ENCODE assay signal across 12 cellular contexts in the genomic region with DNA sequence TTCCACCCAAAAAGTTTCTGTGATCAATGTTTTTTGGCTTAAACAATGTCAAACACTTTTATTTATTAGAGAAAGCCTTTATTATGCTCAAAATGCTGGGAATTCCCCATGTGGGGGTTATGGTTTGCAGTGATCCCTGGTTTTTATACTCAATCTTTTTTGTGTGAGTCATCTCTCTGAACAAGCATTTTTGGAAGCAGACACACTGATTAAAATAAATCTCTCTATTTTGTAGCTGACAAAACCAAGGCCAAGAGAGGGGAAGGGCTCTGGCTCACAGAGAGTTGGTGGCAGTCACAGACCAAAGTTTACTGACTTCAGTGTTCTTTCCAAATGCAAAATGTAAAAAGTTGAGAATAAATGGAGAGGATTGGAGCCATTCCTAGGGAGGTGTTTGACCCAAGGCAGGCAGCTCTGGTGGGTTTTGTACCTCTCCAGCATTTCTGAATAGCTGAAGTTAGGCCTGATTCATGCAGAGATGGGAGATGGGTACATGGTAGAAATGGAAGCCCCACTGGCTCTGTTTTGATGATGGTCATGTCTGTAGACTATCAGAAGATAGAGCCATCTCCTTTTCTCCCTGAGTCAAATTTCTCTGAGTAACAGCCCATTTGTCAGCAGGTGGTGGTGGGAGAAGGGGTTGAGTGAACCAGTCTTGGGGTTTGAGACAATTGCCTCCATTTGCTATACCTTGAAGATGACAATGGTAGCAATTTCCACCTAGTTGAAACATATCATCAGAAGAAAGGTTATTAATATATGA. TPM values are rescaled to one million over a fixed set of nuclear protein-coding genes. Genes with fewer than 3 reads are reported as not detected.
DNase-seq lines count a peak whose midpoint lies in the region; TF ChIP-seq lines count a peak whose summit lies in the region.
"Had no signal": no experiment of that assay in that cellular context is flagged by ENCODE, and none has a peak within 500 bp of the region (broad histone marks: within the 10 kb centered on the region; RNA-seq: fewer than 3 reads in every experiment).

No MANE protein-coding gene starts in this region.

- no peaks in the 10 kb centered on the region for H3K36me3 ChIP-seq in BJ (ENCODE audit: control insufficient read depth, insufficient read depth, low read length)
- H3K36me3 ChIP-seq in adipocyte (ENCODE audit: control insufficient read depth, insufficient read depth, low read length, severe bottlenecking), result no peaks in the 10 kb centered on the region
- H3K36me3 ChIP-seq in endodermal cell (ENCODE audit: control insufficient read depth, insufficient read depth, low read length), result no peaks in the 10 kb centered on the region
- H3K36me3 ChIP-seq: thyroid gland had no signal

- H3K9ac ChIP-seq in adipocyte (ENCODE audit: low read length) (no peak overlapping the region), endodermal cell (ENCODE audit: extremely low read depth, low read length, poor library complexity, severe bottlenecking) (no peak overlapping the region)

- H3K27ac Mint-ChIP-seq in type B pancreatic cell (no peak overlapping the region), endodermal cell (no peak overlapping the region)

- H3K9me3 Mint-ChIP-seq in type B pancreatic cell (no peaks in the 10 kb centered on the region), endodermal cell (peaks cover 1% of the 10 kb centered on the region)
- H3K9me3 Mint-ChIP-seq: natural killer cell treated with Interleukin-12 subunit alpha and Interleukin-12 subunit beta and Interleukin-15 and Interleukin-18, amount 100 ng/mL, for 72 hours had no signal

- DNase-seq in A172 (ENCODE audit: low spot score) (peak; percentile 79), BJ (ENCODE audit: low read depth) (peak; percentile 50), adipocyte (ENCODE audit: low read depth) (peak; percentile 79), glomerular visceral epithelial cell (ENCODE audit: extremely low spot score) (peak; percentile 36), NCI-H2029 (lab: John Stamatoyannopoulos, UW) (no peak), type B pancreatic cell (ENCODE audit: extremely low spot score, unreplicated experiment) (no peak), endodermal cell (no peak), pons (ENCODE audit: low spot score) (no peak)
- DNase-seq: NCI-H345; stimulated activated CD4-positive, alpha-beta T cell treated with anti-CD3 and anti-CD28 coated beads, Interleukin-2, amount 100 ng/mL, for 24 hours; thyroid gland had no signal

- H3K27me3 Mint-ChIP-seq in type B pancreatic cell (no peaks in the 10 kb centered on the region), endodermal cell (ENCODE audit: insufficient read depth) (no peaks in the 10 kb centered on the region)

- POLR2A ChIA-PET in BJ (lab: Charles Lee), result interaction anchor here (0.5 kb wide), 1 partner anchor 72 kb away, joined by 3 read pairs; no protein-coding TSS in a partner anchor

- H3K27me3 ChIP-seq in BJ (ENCODE audit: control insufficient read depth, insufficient read depth, low read length), result no peaks in the 10 kb centered on the region
- H3K27me3 ChIP-seq in adipocyte (replicated peaks; ENCODE audit: control insufficient read depth, insufficient read depth, low read length), result no peaks in the 10 kb centered on the region
- H3K27me3 ChIP-seq in endodermal cell (ENCODE audit: control insufficient read depth, insufficient read depth, low read length, poor library complexity, severe bottlenecking), result no peaks in the 10 kb centered on the region
- H3K27me3 ChIP-seq: thyroid gland had no signal

- TF ChIP-seq CTCF in BJ (IDR thresholded peaks at IDR 0.05; ENCODE audit: insufficient read depth, low read depth, low read length) (no peak), type B pancreatic cell (conservative IDR thresholded peaks at IDR 0.05) (no peak), endodermal cell (conservative IDR thresholded peaks at IDR 0.05) (no peak)

- CTCF ChIA-PET in BJ (lab: Yijun Ruan, JAX), result interaction anchor here (0.8 to 1.2 kb wide), 3 partner anchors 11 to 64 kb away, joined by 3 read pairs; no protein-coding TSS in a partner anchor

- H3K4me3 ChIP-seq in BJ (ENCODE audit: low read depth, low read length) (no peak overlapping the region), adipocyte (ENCODE audit: low read length) (no peak overlapping the region), endodermal cell (ENCODE audit: low read length) (no peak overlapping the region)
- H3K4me3 ChIP-seq: thyroid gland had no signal

- no peaks in the 10 kb centered on the region for H3K4me1 Mint-ChIP-seq in type B pancreatic cell (ENCODE audit: unreplicated experiment)
- peaks cover 5% of the 10 kb centered on the region for H3K4me1 Mint-ChIP-seq in endodermal cell

- H3K4me1 ChIP-seq in adipocyte (ENCODE audit: control insufficient read depth, insufficient read depth, low read length), result peaks cover 31% of the 10 kb centered on the region
- peaks cover 6% of the 10 kb centered on the region for H3K4me1 ChIP-seq in endodermal cell (ENCODE audit: control insufficient read depth, insufficient read depth, low read length)
- H3K4me1 ChIP-seq: thyroid gland had no signal

- H3K9me3 ChIP-seq in adipocyte (ENCODE audit: control insufficient read depth, low read length), result no peaks in the 10 kb centered on the region
- H3K9me3 ChIP-seq in endodermal cell (ENCODE audit: control insufficient read depth, low read length), result no peaks in the 10 kb centered on the region
- H3K9me3 ChIP-seq: thyroid gland had no signal

- H3K4me3 Mint-ChIP-seq in type B pancreatic cell, result no peak overlapping the region
- H3K4me3 Mint-ChIP-seq in endodermal cell, result no peak overlapping the region
- H3K4me3 Mint-ChIP-seq: natural killer cell treated with Interleukin-12 subunit alpha and Interleukin-12 subunit beta and Interleukin-15 and Interleukin-18, amount 100 ng/mL, for 72 hours had no signal

- H3K27ac ChIP-seq in endodermal cell (ENCODE audit: low read depth, low read length), result no peak overlapping the region
- H3K27ac ChIP-seq: thyroid gland had no signal

- no peaks in the 10 kb centered on the region for H3K36me3 Mint-ChIP-seq in type B pancreatic cell
- no peaks in the 10 kb centered on the region for H3K36me3 Mint-ChIP-seq in endodermal cell (ENCODE audit: low read depth)
- H3K36me3 Mint-ChIP-seq: natural killer cell treated with Interleukin-12 subunit alpha and Interleukin-12 subunit beta and Interleukin-15 and Interleukin-18, amount 100 ng/mL, for 72 hours had no signal

RNA-seq across cellular contexts. Expression of a gene that starts 45.4 kb away (rescaled TPM):
- total RNA-seq in A172 (2014; rRNA removed; shearing (Covaris generic)), result 54.9 and 68.3 TPM in 2 replicates
- polyA plus RNA-seq in BJ (2011; rRNA removed), result 29.9 and 45.2 TPM in 2 replicates
- polyA minus RNA-seq in BJ (2011; rRNA and poly(A)+ RNA removed), result 30.9 and 32.5 TPM in 2 replicates
- total RNA-seq in type B pancreatic cell (ENCODE audit: low replicate concordance) (60.0 and 80.6 TPM in 2 replicates), endodermal cell (100 to 1,000 TPM; 101 to 111 TPM)
- 65.9 TPM for polyA plus RNA-seq in endodermal cell (2013, experiment 1 of 2)
- 60.9 TPM for polyA plus RNA-seq in endodermal cell (2013, experiment 2 of 2)

Comparison
In these comparisons a context has a peak if more than half of its experiments do, and no peak if none do; other contexts are left out.
1. DNase-seq: peak in A172 (single experiment), BJ (single experiment), adipocyte (single experiment) and glomerular visceral epithelial cell (single experiment); none in NCI-H2029 (single experiment), type B pancreatic cell (single experiment), endodermal cell (single experiment) and pons (single experiment).